In the genomic region with DNA sequence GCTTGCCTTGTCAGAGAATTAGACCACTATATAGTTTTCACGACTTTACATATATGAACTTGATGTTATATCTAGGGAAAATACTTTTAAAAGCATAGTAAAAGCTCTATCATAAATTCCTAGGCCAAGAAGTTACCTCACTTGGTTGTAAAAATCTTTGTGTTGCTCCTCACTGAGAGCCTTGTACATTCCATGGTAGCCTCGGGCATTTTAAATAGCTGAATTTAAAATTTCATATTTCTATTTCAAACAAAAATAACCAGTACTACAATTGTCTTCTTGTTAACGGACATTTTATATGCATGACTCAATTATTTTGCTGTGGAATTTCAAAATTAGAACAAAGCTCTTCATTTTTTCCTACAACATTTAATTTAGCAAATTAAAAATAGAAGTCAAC, we compare ENCODE assay signal across 18 cellular contexts.
DNase-seq lines count a peak whose midpoint lies in the region; ATAC-seq, FAIRE-seq and TF ChIP-seq lines count a peak whose summit lies in the region.
"Had no signal": no experiment of that assay in that cellular context is flagged by ENCODE, and none has a peak within 500 bp of the region (broad histone marks: within the 10 kb centered on the region; RNA-seq: fewer than 3 reads in every experiment).

No MANE protein-coding gene starts in this region.

- in situ Hi-C loops in mammary epithelial cell (cut with MboI; ENCODE audit: low sequenced_read_pairs in 2 of 2) = no loop called here

- no peaks in the 10 kb centered on the region for H3K27me3 Mint-ChIP-seq in astrocyte (ENCODE audit: low read depth, unreplicated experiment)
- H3K27me3 Mint-ChIP-seq: CD4-positive, alpha-beta T cell had no signal

- H4K91ac ChIP-seq in mesenchymal stem cell (ENCODE audit: low read length) = no peak overlapping the region

- H3K18ac ChIP-seq in mesenchymal stem cell (ENCODE audit: low read depth in 1 of 2, low read length in 2 of 2) = no peak overlapping the region

- peaks cover 2% of the 10 kb centered on the region for H3K79me1 ChIP-seq in mesenchymal stem cell (replicated peaks; ENCODE audit: low read length, poor library complexity, severe bottlenecking)

- no peak overlapping the region for H2BK5ac ChIP-seq in mesenchymal stem cell (ENCODE audit: low read depth, low read length, poor library complexity, severe bottlenecking)

- ATAC-seq in Right ventricle myocardium superior (ENCODE audit: poor library complexity) (no peak), GM21367 (IDR thresholded peaks at IDR 0.05; ENCODE audit: unreplicated experiment) (no peak), GM19035 (IDR thresholded peaks at IDR 0.05; ENCODE audit: unreplicated experiment) (no peak)

- H3K36me3 Mint-ChIP-seq in astrocyte (ENCODE audit: low read depth, unreplicated experiment) = peaks cover 3% of the 10 kb centered on the region

- dilution Hi-C loops in mammary epithelial cell (cut with HindIII; ENCODE audit: low sequenced_read_pairs) = loop anchor here (5.0 kb wide), 1 partner anchor 70 kb away; no protein-coding TSS in a partner anchor

- H3K27me3 ChIP-seq in mammary epithelial cell (ENCODE audit: insufficient read depth, low read length) (no peaks in the 10 kb centered on the region), breast epithelium (peaks cover 0 to 3% of the 10 kb centered on the region in 2 donors), astrocyte (ENCODE audit: insufficient read depth, low read length) (no peaks in the 10 kb centered on the region), mesenchymal stem cell (ENCODE audit: control insufficient read depth in 1 of 2, insufficient read depth in 1 of 2, low read length in 2 of 2) (no peaks in the 10 kb centered on the region)

- no peak overlapping the region for H2BK120ac ChIP-seq in mesenchymal stem cell (ENCODE audit: low read depth, low read length)

- BruUV-seq in mammary epithelial cell (replicated peaks; lab: Mats Ljungman, UMichigan) = no TSS peak

- DNase-seq in mammary epithelial cell (no peak), breast epithelium (ENCODE audit: low spot score in 2 of 2) (no peak), astrocyte (ENCODE audit: low read depth) (no peak), mesenchymal stem cell (no peak), urothelium cell line (ENCODE audit: low spot score) (no peak), Right ventricle myocardium superior (no peak)
- DNase-seq: ACHN; C1 segment of cervical spinal cord; CD4-positive, alpha-beta T cell; DMS79 had no signal

- intact Hi-C loops in mammary epithelial cell (cut with micrococcal nuclease) (no loop called here), breast epithelium (cut with DNase I; ENCODE audit: low total_unique reads) (no loop called here), Right ventricle myocardium superior (cut with DNase I) (no loop called here)

- no peak overlapping the region for H2AK5ac ChIP-seq in mesenchymal stem cell (ENCODE audit: low read length, severe bottlenecking)

- no peak overlapping the region for H3K4ac ChIP-seq in mesenchymal stem cell (ENCODE audit: low read depth in 1 of 2, low read length in 2 of 2)

- H2BK15ac ChIP-seq in mesenchymal stem cell (ENCODE audit: low read depth, poor library complexity, severe bottlenecking) = no peak overlapping the region

- H4K20me1 ChIP-seq in mammary epithelial cell (ENCODE audit: insufficient read depth, low read length) (no peaks in the 10 kb centered on the region), astrocyte (ENCODE audit: insufficient read depth, low read length) (no peaks in the 10 kb centered on the region)

- H3K27ac ChIP-seq in mammary epithelial cell (ENCODE audit: insufficient read depth, low read depth, low read length) (no peak overlapping the region), breast epithelium (peak overlapping the region in 1 of 2 donors; percentile 36), astrocyte (ENCODE audit: low read depth, low read length) (no peak overlapping the region), mesenchymal stem cell (ENCODE audit: low read length, poor library complexity, severe bottlenecking) (peak overlapping the region; percentile 88)
- H3K27ac ChIP-seq: 22Rv1, HL-60 had no signal

- H3K4me2 ChIP-seq in mammary epithelial cell (ENCODE audit: insufficient read depth, low read depth, low read length) (peak overlapping the region; percentile 15), astrocyte (ENCODE audit: low read length) (peak overlapping the region; percentile 33), mesenchymal stem cell (ENCODE audit: low read length, poor library complexity, severe bottlenecking) (no peak overlapping the region)

- no peak for TF ChIP-seq POLR2A in breast epithelium (IDR thresholded peaks at IDR 0.05)

- H3K79me2 ChIP-seq in mammary epithelial cell (ENCODE audit: insufficient read depth, low read length) (no peaks in the 10 kb centered on the region), astrocyte (ENCODE audit: insufficient read depth, low read length) (no peaks in the 10 kb centered on the region)

- H3K36me3 ChIP-seq in mammary epithelial cell (ENCODE audit: insufficient read depth, low read length) (peaks cover 2% of the 10 kb centered on the region), breast epithelium (no peaks in the 10 kb centered on the region), astrocyte (ENCODE audit: insufficient read depth, low read length) (no peaks in the 10 kb centered on the region), mesenchymal stem cell (ENCODE audit: control insufficient read depth in 1 of 2, insufficient read depth in 2 of 2, low read depth in 1 of 2, low read length in 2 of 2) (no peaks in the 10 kb centered on the region)
- H3K36me3 ChIP-seq: HAP-1 had no signal

- no peak overlapping the region for H2BK12ac ChIP-seq in mesenchymal stem cell (ENCODE audit: low read length in 2 of 2)

- WGBS in mammary epithelial cell (ENCODE audit: low coverage, missing lambda C conversion rate) = 33% methylated on average over 3 of the region's 3 CpGs
- no CpG with 5 or more reads among the region's 3 CpGs for WGBS in mesenchymal stem cell

- no peak overlapping the region for H4K8ac ChIP-seq in mesenchymal stem cell (ENCODE audit: low read length)

- no peak overlapping the region for H3K9ac ChIP-seq in mammary epithelial cell (ENCODE audit: insufficient read depth, low read length)
- H3K9ac ChIP-seq in astrocyte (ENCODE audit: low read length) = no peak overlapping the region
- no peak overlapping the region for H3K9ac ChIP-seq in mesenchymal stem cell (ENCODE audit: low read length)

- H3K4me3 ChIP-seq in mammary epithelial cell (replicated peaks in 1 of 3; ENCODE audit: insufficient read depth in 1 of 3, low read depth in 2 of 3, low read length in 3 of 3) (no peak overlapping the region), breast epithelium (no peak overlapping the region), astrocyte (ENCODE audit: insufficient read depth, low read depth, low read length) (no peak overlapping the region), mesenchymal stem cell (ENCODE audit: insufficient read depth in 1 of 2, low read depth in 1 of 2, low read length in 2 of 2) (no peak overlapping the region)
- H3K4me3 ChIP-seq: HAP-1 had no signal

- no peak for TF ChIP-seq CTCF in mammary epithelial cell (conservative IDR thresholded peaks at IDR 0.05 in 1 of 2, IDR thresholded peaks at IDR 0.05 in 1 of 2; ENCODE audit: extremely low read depth in 1 of 2, insufficient read depth in 1 of 2, low read depth in 1 of 2, low read length in 2 of 2)
- TF ChIP-seq CTCF in breast epithelium (IDR thresholded peaks at IDR 0.05) = no peak
- TF ChIP-seq CTCF in astrocyte (IDR thresholded peaks at IDR 0.05; ENCODE audit: insufficient read depth, low read depth, low read length) = no peak

- no peak overlapping the region for H2AFZ ChIP-seq in mammary epithelial cell (ENCODE audit: low read depth, low read length)
- no peak overlapping the region for H2AFZ ChIP-seq in astrocyte (ENCODE audit: low read depth, low read length)
- no peak overlapping the region for H2AFZ ChIP-seq in mesenchymal stem cell (ENCODE audit: low read depth, low read length)

- H3K9me3 ChIP-seq in mammary epithelial cell (replicated peaks; ENCODE audit: insufficient read depth, low read length) (no peaks in the 10 kb centered on the region), breast epithelium (no peaks in the 10 kb centered on the region), astrocyte (ENCODE audit: insufficient read depth, low read depth, low read length) (no peaks in the 10 kb centered on the region), mesenchymal stem cell (ENCODE audit: control insufficient read depth, low read length) (no peaks in the 10 kb centered on the region)
- H3K9me3 ChIP-seq: HAP-1 had no signal

- no peak overlapping the region for H3K14ac ChIP-seq in mesenchymal stem cell (ENCODE audit: low read length in 2 of 2)

- FAIRE-seq in astrocyte (lab: Jason Lieb, UNC) (no peak), urothelium cell line (lab: Jason Lieb, UNC) (no peak)
- FAIRE-seq: GM12891, H1 had no signal

- CTCF ChIA-PET in mammary epithelial cell (lab: Charles Lee; ENCODE audit: low non-redundant PET) = no interaction called here

- H3K4me1 ChIP-seq in mammary epithelial cell (ENCODE audit: insufficient read depth, low read length) (peaks cover 13% of the 10 kb centered on the region), breast epithelium (no peaks in the 10 kb centered on the region), astrocyte (ENCODE audit: insufficient read depth, low read length) (peaks cover 9% of the 10 kb centered on the region), mesenchymal stem cell (ENCODE audit: control insufficient read depth, insufficient read depth, low read depth, low read length) (no peaks in the 10 kb centered on the region)

- no peak overlapping the region for H3K27ac Mint-ChIP-seq in astrocyte (ENCODE audit: unreplicated experiment)
- H3K27ac Mint-ChIP-seq: B cell; CD4-positive, alpha-beta T cell had no signal

- H3K4me1 Mint-ChIP-seq in astrocyte (ENCODE audit: low read depth, unreplicated experiment) = peaks cover 14% of the 10 kb centered on the region
- H3K4me1 Mint-ChIP-seq: B cell had no signal

- no peak overlapping the region for H3K4me3 Mint-ChIP-seq in astrocyte (ENCODE audit: unreplicated experiment)
- H3K4me3 Mint-ChIP-seq: B cell; CD4-positive, alpha-beta T cell had no signal

- H3K9me3 Mint-ChIP-seq in astrocyte (ENCODE audit: unreplicated experiment) = no peaks in the 10 kb centered on the region
- H3K9me3 Mint-ChIP-seq: CD4-positive, alpha-beta T cell had no signal

- H3K23ac ChIP-seq in mesenchymal stem cell (ENCODE audit: low read length in 2 of 2) = no peak overlapping the region
